Comparison of ENCODE assay signal across 35 cellular contexts in genomic region chr3:31789429-31789828, GRCh38.
"Had no signal": no experiment of that assay in that cellular context is flagged by ENCODE, and none has a peak within 500 bp of the region (broad histone marks: within the 10 kb centered on the region; RNA-seq: fewer than 3 reads in every experiment).

No MANE protein-coding gene starts in this region.

- H3K27ac Mint-ChIP-seq: activated B cell treated with CpG ODN at 0.5 μM for 24 hours; activated CD4-positive, alpha-beta memory T cell treated with anti-CD3 and anti-CD28 coated beads, Interleukin-2, amount 10 ng/mL, durations not matched to agents 7 days and 5 days; activated CD4-positive, alpha-beta T cell treated with anti-CD3 and anti-CD28 coated beads, Interleukin-2, amount 10 ng/mL, durations not matched to agents 7 days and 5 days; activated CD8-positive, alpha-beta memory T cell treated with anti-CD3 and anti-CD28 coated beads, Interleukin-2, amount 10 ng/mL, durations not matched to agents 7 days and 5 days; activated CD8-positive, alpha-beta T cell treated with anti-CD3 and anti-CD28 coated beads, Interleukin-2, amount 10 ng/mL, durations not matched to agents 7 days and 5 days; activated naive CD4-positive, alpha-beta T cell treated with anti-CD3 and anti-CD28 coated beads, Interleukin-2, amount 10 ng/mL, durations not matched to agents 7 days and 5 days; activated naive CD4-positive, alpha-beta T cell treated with anti-CD3 and anti-CD28 coated beads, Interleukin-2, amount 50 U/mL, for 24 hours; activated naive CD8-positive, alpha-beta T cell; activated naive CD8-positive, alpha-beta T cell treated with anti-CD3 and anti-CD28 coated beads, Interleukin-2, amount 10 ng/mL, durations not matched to agents 7 days and 5 days; activated naive CD8-positive, alpha-beta T cell treated with anti-CD3 and anti-CD28 coated beads, Interleukin-2, amount 50 U/mL, for 24 hours; activated T-cell treated with anti-CD3 and anti-CD28 coated beads, Interleukin-2, amount 50 U/mL, for 24 hours; activated T-helper 2 cell treated with anti-CD3 and anti-CD28 coated beads, Interferon-gamma antibody, Interleukin-2, Interleukin-4, amounts not matched to agents 10 μg/mL and 5 μg/mL and 100 μg/mL, durations not matched to agents 14 hours and 24 hours and 36 hours; T-helper 1 cell treated with Interleukin-12 subunit alpha and Interleukin-12 subunit beta and Interleukin-4 antibody, amounts not matched to agents 30 μg/mL and 1 μg/mL, for 36 hours; T-helper 2 cell treated with Interferon-gamma antibody and Interleukin-4, amounts not matched to agents 5 μg/mL and 100 μg/mL, for 36 hours had no signal

- H3K4me3 ChIP-seq: ascending aorta, cardiac muscle cell had no signal

- H3K36me3 Mint-ChIP-seq: activated CD8-positive, alpha-beta memory T cell treated with anti-CD3 and anti-CD28 coated beads, Interleukin-2, amount 10 ng/mL, durations not matched to agents 7 days and 5 days; activated naive CD4-positive, alpha-beta T cell treated with anti-CD3 and anti-CD28 coated beads, Interleukin-2, amount 10 ng/mL, durations not matched to agents 7 days and 5 days; activated naive CD4-positive, alpha-beta T cell treated with anti-CD3 and anti-CD28 coated beads, Interleukin-2, amount 50 U/mL, for 24 hours; activated naive CD8-positive, alpha-beta T cell; activated naive CD8-positive, alpha-beta T cell treated with anti-CD3 and anti-CD28 coated beads, Interleukin-2, amount 10 ng/mL, durations not matched to agents 7 days and 5 days; brain had no signal

- H3K4me1 Mint-ChIP-seq: activated CD4-positive, alpha-beta memory T cell treated with anti-CD3 and anti-CD28 coated beads, Interleukin-2, amount 10 ng/mL, durations not matched to agents 7 days and 5 days; activated CD4-positive, alpha-beta T cell treated with anti-CD3 and anti-CD28 coated beads, Interleukin-2, amount 10 ng/mL, durations not matched to agents 7 days and 5 days; activated CD8-positive, alpha-beta memory T cell treated with anti-CD3 and anti-CD28 coated beads, Interleukin-2, amount 10 ng/mL, durations not matched to agents 7 days and 5 days; activated naive CD4-positive, alpha-beta T cell treated with anti-CD3 and anti-CD28 coated beads, Interleukin-2, amount 10 ng/mL, durations not matched to agents 7 days and 5 days; activated naive CD4-positive, alpha-beta T cell treated with anti-CD3 and anti-CD28 coated beads, Interleukin-2, amount 50 U/mL, for 24 hours; activated naive CD8-positive, alpha-beta T cell treated with anti-CD3 and anti-CD28 coated beads, Interleukin-2, amount 10 ng/mL, durations not matched to agents 7 days and 5 days; activated naive CD8-positive, alpha-beta T cell treated with anti-CD3 and anti-CD28 coated beads, Interleukin-2, amount 50 U/mL, for 24 hours; central memory CD8-positive, alpha-beta T cell had no signal

- H3K9me3 Mint-ChIP-seq: activated B cell treated with CpG ODN at 0.5 μM for 24 hours; activated CD4-positive, alpha-beta memory T cell treated with anti-CD3 and anti-CD28 coated beads, Interleukin-2, amount 10 ng/mL, durations not matched to agents 7 days and 5 days; activated CD4-positive, alpha-beta T cell treated with anti-CD3 and anti-CD28 coated beads, Interleukin-2, amount 10 ng/mL, durations not matched to agents 7 days and 5 days; activated naive CD4-positive, alpha-beta T cell treated with anti-CD3 and anti-CD28 coated beads, Interleukin-2, amount 10 ng/mL, durations not matched to agents 7 days and 5 days; activated naive CD4-positive, alpha-beta T cell treated with anti-CD3 and anti-CD28 coated beads, Interleukin-2, amount 50 U/mL, for 24 hours; activated naive CD8-positive, alpha-beta T cell treated with anti-CD3 and anti-CD28 coated beads, Interleukin-2, amount 10 ng/mL, durations not matched to agents 7 days and 5 days; activated naive CD8-positive, alpha-beta T cell treated with anti-CD3 and anti-CD28 coated beads, Interleukin-2, amount 50 U/mL, for 24 hours; activated T-cell treated with anti-CD3 and anti-CD28 coated beads, Interleukin-2, amount 50 U/mL, for 24 hours; activated T-helper 2 cell treated with anti-CD3 and anti-CD28 coated beads, Interferon-gamma antibody, Interleukin-2, Interleukin-4, amounts not matched to agents 10 μg/mL and 5 μg/mL and 100 μg/mL, durations not matched to agents 14 hours and 24 hours and 36 hours; central memory CD8-positive, alpha-beta T cell; T-helper 2 cell treated with Interferon-gamma antibody and Interleukin-4, amounts not matched to agents 5 μg/mL and 100 μg/mL, for 36 hours had no signal

- H3K36me3 ChIP-seq: ascending aorta, cardiac muscle cell had no signal

- ATAC-seq: activated CD8-positive, alpha-beta memory T cell treated with anti-CD3 and anti-CD28 coated beads, Interleukin-2, amount 10 ng/mL, durations not matched to agents 7 days and 5 days; activated CD8-positive, alpha-beta T cell treated with anti-CD3 and anti-CD28 coated beads, Interleukin-2, amount 10 ng/mL, durations not matched to agents 7 days and 5 days; activated naive CD8-positive, alpha-beta T cell treated with anti-CD3 and anti-CD28 coated beads, Interleukin-2, amount 50 U/mL, for 24 hours had no signal

- H3K27me3 ChIP-seq: ascending aorta, cardiac muscle cell had no signal

- H3K27me3 Mint-ChIP-seq: activated B cell treated with CpG ODN at 0.5 μM for 24 hours; activated CD4-positive, alpha-beta T cell treated with anti-CD3 and anti-CD28 coated beads, Interleukin-2, amount 10 ng/mL, durations not matched to agents 7 days and 5 days; activated naive CD4-positive, alpha-beta T cell treated with anti-CD3 and anti-CD28 coated beads, Interleukin-2, amount 50 U/mL, for 24 hours; activated naive CD8-positive, alpha-beta T cell; activated naive CD8-positive, alpha-beta T cell treated with anti-CD3 and anti-CD28 coated beads, Interleukin-2, amount 50 U/mL, for 24 hours; activated T-cell treated with anti-CD3 and anti-CD28 coated beads, Interleukin-2, amount 50 U/mL, for 24 hours had no signal

- DNase-seq: activated B cell treated with CpG ODN at 0.5 μM for 24 hours; activated CD4-positive, alpha-beta memory T cell treated with anti-CD3 and anti-CD28 coated beads, Interleukin-2, amount 10 ng/mL, durations not matched to agents 7 days and 5 days; activated CD4-positive, alpha-beta T cell treated with anti-CD3 and anti-CD28 coated beads for 48 hours; activated CD4-positive, alpha-beta T cell treated with anti-CD3 and anti-CD28 coated beads, Interleukin-2, amount 10 ng/mL, durations not matched to agents 7 days and 5 days; activated CD4-positive, alpha-beta T cell treated with anti-CD3 and anti-CD28 coated beads, Interleukin-2, amount 50 U/mL, for 48 hours; activated CD4-positive, CD25-positive, alpha-beta regulatory T cell treated with anti-CD3 and anti-CD28 coated beads, Interleukin-2, amount 50 U/mL, for 72 hours; activated CD8-positive, alpha-beta memory T cell treated with anti-CD3 and anti-CD28 coated beads for 24 hours; activated CD8-positive, alpha-beta memory T cell treated with anti-CD3 and anti-CD28 coated beads, Interleukin-2, amount 10 ng/mL, durations not matched to agents 7 days and 5 days; activated CD8-positive, alpha-beta memory T cell treated with anti-CD3 and anti-CD28 coated beads, Interleukin-2, amount 50 U/mL, for 48 hours; activated CD8-positive, alpha-beta T cell treated with anti-CD3 and anti-CD28 coated beads, Interleukin-2, amount 10 ng/mL, durations not matched to agents 7 days and 5 days; activated effector memory CD4-positive, alpha-beta T cell treated with Interleukin-2 at 50 U/mL for 16 hours; activated gamma-delta T cell; activated naive CD4-positive, alpha-beta T cell treated with anti-CD3 and anti-CD28 coated beads, Interleukin-2, amount 10 ng/mL, durations not matched to agents 7 days and 5 days; activated naive CD4-positive, alpha-beta T cell treated with Interleukin-2 at 50 U/mL for 16 hours; activated naive CD8-positive, alpha-beta T cell treated with anti-CD3 and anti-CD28 coated beads, Interleukin-2, amount 10 ng/mL, durations not matched to agents 7 days and 5 days; activated naive CD8-positive, alpha-beta T cell treated with anti-CD3 and anti-CD28 coated beads, Interleukin-2, amount 50 U/mL, for 24 hours; activated T-cell treated with anti-CD3 and anti-CD28 coated beads, Interleukin-2, amount 50 U/mL, for 24 hours; activated T-cell treated with anti-CD3 and anti-CD28 coated beads, Interleukin-2, amount 50 U/mL, for 48 hours; amygdala; anterior cingulate cortex; caudate nucleus; cerebellar nuclear complex; T-helper 1 cell; T-helper 2 cell; T-helper 9 cell had no signal

- H3K4me3 Mint-ChIP-seq: activated B cell treated with CpG ODN at 0.5 μM for 24 hours; activated CD4-positive, alpha-beta memory T cell treated with anti-CD3 and anti-CD28 coated beads, Interleukin-2, amount 10 ng/mL, durations not matched to agents 7 days and 5 days; activated CD4-positive, alpha-beta T cell treated with anti-CD3 and anti-CD28 coated beads, Interleukin-2, amount 10 ng/mL, durations not matched to agents 7 days and 5 days; activated CD8-positive, alpha-beta memory T cell treated with anti-CD3 and anti-CD28 coated beads, Interleukin-2, amount 10 ng/mL, durations not matched to agents 7 days and 5 days; activated CD8-positive, alpha-beta T cell treated with anti-CD3 and anti-CD28 coated beads, Interleukin-2, amount 10 ng/mL, durations not matched to agents 7 days and 5 days; activated naive CD4-positive, alpha-beta T cell treated with anti-CD3 and anti-CD28 coated beads, Interleukin-2, amount 10 ng/mL, durations not matched to agents 7 days and 5 days; activated naive CD4-positive, alpha-beta T cell treated with anti-CD3 and anti-CD28 coated beads, Interleukin-2, amount 50 U/mL, for 24 hours; activated naive CD8-positive, alpha-beta T cell; activated naive CD8-positive, alpha-beta T cell treated with anti-CD3 and anti-CD28 coated beads, Interleukin-2, amount 10 ng/mL, durations not matched to agents 7 days and 5 days; activated naive CD8-positive, alpha-beta T cell treated with anti-CD3 and anti-CD28 coated beads, Interleukin-2, amount 50 U/mL, for 24 hours; activated T-cell treated with anti-CD3 and anti-CD28 coated beads, Interleukin-2, amount 50 U/mL, for 24 hours; central memory CD8-positive, alpha-beta T cell; T-helper 1 cell treated with Interleukin-12 subunit alpha and Interleukin-12 subunit beta and Interleukin-4 antibody, amounts not matched to agents 30 μg/mL and 1 μg/mL, for 36 hours; T-helper 2 cell treated with Interferon-gamma antibody and Interleukin-4, amounts not matched to agents 5 μg/mL and 100 μg/mL, for 36 hours had no signal

- H3K27ac ChIP-seq: ascending aorta, cardiac muscle cell, VCaP had no signal
